Comparison of ENCODE assay signal across 1 cellular context in the genomic region with DNA sequence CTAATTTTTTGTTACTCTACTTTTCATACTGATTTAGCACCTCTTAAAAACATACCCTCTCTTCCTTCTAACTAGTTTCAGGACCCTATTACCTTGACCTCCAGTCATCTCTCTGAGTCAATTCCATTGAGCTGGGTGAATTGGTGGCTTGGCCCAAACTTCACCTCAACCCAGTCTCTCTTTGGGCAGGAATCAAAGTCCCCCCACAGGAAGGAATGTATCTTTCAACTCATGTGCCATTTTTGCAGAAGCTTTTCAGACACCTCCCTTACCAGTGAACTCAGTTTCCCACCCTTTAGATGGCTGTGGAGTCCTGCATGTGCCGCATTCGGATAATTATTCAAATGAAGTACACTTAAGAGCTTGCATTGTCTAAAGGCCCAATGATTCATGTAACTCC.
TF ChIP-seq lines count a peak whose summit lies in the region.

No MANE protein-coding gene starts in this region.

TF ChIP-seq in SK-N-SH treated with all-trans-retinoic acid at 6 μM for 48 hours, 23 proteins besides CTCF, POLR2A, EP300 and RAD21 (continued from another document):
- TF ChIP-seq GLIS3 (CRISPR knock-in tag; IDR thresholded peaks at IDR 0.05) (no peak), ZFP3 (CRISPR knock-in tag; IDR thresholded peaks at IDR 0.05) (no peak), PPARA (CRISPR knock-in tag; IDR thresholded peaks at IDR 0.05; ENCODE audit: borderline replicate concordance) (no peak), TOX (CRISPR knock-in tag; IDR thresholded peaks at IDR 0.05; ENCODE audit: borderline replicate concordance) (no peak), ZFP30 (CRISPR knock-in tag; IDR thresholded peaks at IDR 0.05) (no peak), SNAI2 (CRISPR knock-in tag; IDR thresholded peaks at IDR 0.05) (no peak), RARB (CRISPR knock-in tag; IDR thresholded peaks at IDR 0.05) (no peak)
TF ChIP-seq in SK-N-SH treated with all-trans-retinoic acid at 6 μM for 48 hours: peak in this region for 0.
